12 cellular contexts compared by ENCODE assay signal in genomic region chr9:134985451-134985850, GRCh38.
DNase-seq lines count a peak whose midpoint lies in the region; ATAC-seq and TF ChIP-seq lines count a peak whose summit lies in the region.
"Had no signal": no experiment of that assay in that cellular context is flagged by ENCODE, and none has a peak within 500 bp of the region (broad histone marks: within the 10 kb centered on the region; RNA-seq: fewer than 3 reads in every experiment).

No MANE protein-coding gene starts in this region.

- CTCF ChIA-PET in A673 (lab: Charles Lee) = no interaction called here

- 90 to 91% methylated on average over 7 of the region's 7 CpGs for WGBS in sigmoid colon, 2 donors

- no peak for ATAC-seq in Right ventricle myocardium superior (ENCODE audit: poor library complexity)
- no peak for ATAC-seq in HG03571 (IDR thresholded peaks at IDR 0.05; ENCODE audit: unreplicated experiment)
- ATAC-seq: GM23338 had no signal

- no peak overlapping the region for H3K27ac ChIP-seq in sigmoid colon
- no peak overlapping the region for H3K27ac ChIP-seq in A673 (ENCODE audit: low read depth, low read length, poor library complexity, severe bottlenecking)

- DNase-seq in cardiac septum (ENCODE audit: low spot score) = peak; percentile 46
- DNase-seq in Right ventricle myocardium superior = no peak
- peak; percentile 49 for DNase-seq in mesenteric fat pad (ENCODE audit: low spot score)
- DNase-seq in sigmoid colon = peak; percentile 21
- DNase-seq in A673 (ENCODE audit: low spot score) = no peak
- DNase-seq in HCEC 1CT = no peak
- DNase-seq: 8988T, C1 segment of cervical spinal cord had no signal

- no TSS peak for BruUV-seq in A673 (replicated peaks; lab: Mats Ljungman, UMichigan)

- no peak for TF ChIP-seq CTCF in sigmoid colon (IDR thresholded peaks at IDR 0.05)
- no peak for TF ChIP-seq CTCF in A673 (conservative IDR thresholded peaks at IDR 0.05; ENCODE audit: low read depth, low read length)

- POLR2A ChIA-PET in A673 (lab: Charles Lee; ENCODE audit: low non-redundant PET) = no interaction called here

- H3K4me3 ChIP-seq in sigmoid colon (no peak overlapping the region), A673 (ENCODE audit: low read depth, low read length, poor library complexity, severe bottlenecking) (no peak overlapping the region)
- H3K4me3 ChIP-seq: GM23338 had no signal

- intact Hi-C loops in cardiac septum (cut with DNase I) (no loop called here), Right ventricle myocardium superior (cut with DNase I) (no loop called here), sigmoid colon (cut with DNase I) (no loop called here), A673 (cut with micrococcal nuclease; ENCODE audit: unreplicated experiment) (no loop called here)

- no peaks in the 10 kb centered on the region for H3K4me1 ChIP-seq in sigmoid colon
- no peaks in the 10 kb centered on the region for H3K4me1 ChIP-seq in A673 (ENCODE audit: insufficient read depth, low read length, poor library complexity, severe bottlenecking)
- H3K4me1 ChIP-seq: BE2C, Caco-2 had no signal

- H3K36me3 ChIP-seq in sigmoid colon = no peaks in the 10 kb centered on the region
- H3K36me3 ChIP-seq in A673 (ENCODE audit: insufficient read depth, low read length, poor library complexity, severe bottlenecking) = no peaks in the 10 kb centered on the region
- H3K36me3 ChIP-seq: BE2C had no signal

- no peak for TF ChIP-seq EP300 in sigmoid colon (IDR thresholded peaks at IDR 0.05)

- peaks cover 2 to 45% (median 13%) of the 10 kb centered on the region in 3 donors for H3K27me3 ChIP-seq in sigmoid colon
- no peaks in the 10 kb centered on the region for H3K27me3 ChIP-seq in A673 (replicated peaks; ENCODE audit: insufficient read depth, low read depth, low read length, poor library complexity)
- H3K27me3 ChIP-seq: BE2C had no signal

- peaks cover 0 to 7% (median 2%) of the 10 kb centered on the region in 4 donors for H3K9me3 ChIP-seq in sigmoid colon
- H3K9me3 ChIP-seq in A673 (ENCODE audit: low read depth, low read length, poor library complexity, severe bottlenecking) = peaks cover 5% of the 10 kb centered on the region

- no peak for TF ChIP-seq POLR2A in sigmoid colon (IDR thresholded peaks at IDR 0.05)

Comparison
In these comparisons a context has a peak if more than half of its experiments do, and no peak if none do; other contexts are left out.
1. DNase-seq: peak in cardiac septum (single experiment), mesenteric fat pad (single experiment) and sigmoid colon (single experiment); none in Right ventricle myocardium superior (single experiment), A673 (single experiment) and HCEC 1CT (single experiment).